In the genomic region with DNA sequence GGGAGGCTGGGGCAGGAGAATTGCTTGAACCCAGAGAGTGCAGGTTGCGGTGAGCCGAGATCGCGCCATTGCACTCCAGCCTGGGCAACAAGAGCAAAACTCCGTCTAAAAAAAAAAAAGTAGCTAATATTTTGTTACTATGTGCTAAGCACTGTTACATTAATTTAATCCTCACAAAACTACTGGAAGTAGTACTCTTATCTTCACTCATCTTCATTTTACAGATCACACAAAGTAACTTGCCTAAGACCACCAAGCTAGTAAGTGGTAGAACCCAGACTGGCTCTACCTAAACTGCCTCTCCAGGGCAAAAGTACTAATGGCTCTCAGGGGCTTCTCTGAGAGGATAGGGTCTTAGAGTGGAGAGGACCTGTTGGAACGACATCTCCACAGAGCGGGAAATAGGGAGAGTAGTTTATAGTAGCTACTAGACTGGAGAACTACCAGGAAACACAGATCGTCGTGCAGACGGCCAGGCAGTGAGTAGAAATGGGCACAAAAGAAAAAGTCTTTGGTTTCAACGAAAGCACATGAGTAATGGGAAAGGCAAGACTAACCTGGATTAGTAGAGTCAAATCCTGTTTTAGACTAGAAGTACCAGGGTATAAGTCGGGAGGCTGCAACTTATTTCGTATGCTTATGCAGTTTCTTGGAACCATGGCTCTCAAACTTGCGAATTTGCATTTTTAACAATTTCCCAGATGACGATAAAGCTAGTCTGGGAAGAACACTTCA, we compare ENCODE assay signal across 8 cellular contexts. TPM values are rescaled to one million over a fixed set of nuclear protein-coding genes. Genes with fewer than 3 reads are reported as not detected.
DNase-seq lines count a peak whose midpoint lies in the region; ATAC-seq, FAIRE-seq and TF ChIP-seq lines count a peak whose summit lies in the region.

No MANE protein-coding gene starts in this region.

- 100% methylated on average over 4 of the region's 15 CpGs; no CpG with 5 or more reads in 1 of the 2 experiments for WGBS in IMR-90 (ENCODE audit: extremely low coverage in 2 of 2, insufficient read length in 1 of 2), 2 experiments

- H4K20me1 ChIP-seq in IMR-90 (ENCODE audit: insufficient read depth, low read length) = peaks cover 6% of the 10 kb centered on the region; the same call in 1 of the 2 replicates

- no peak overlapping the region for H3K56ac ChIP-seq in IMR-90 (ENCODE audit: extremely low read depth, insufficient read depth, low read length)

- BruUV-seq in IMR-90 (replicated peaks; lab: Mats Ljungman, UMichigan) = no TSS peak

- POLR2A ChIA-PET in BJ (lab: Charles Lee) (no interaction called here), IMR-90 (lab: Charles Lee; ENCODE audit: unreplicated experiment) (no interaction called here)
- POLR2A ChIA-PET in naive thymus-derived CD8-positive, alpha-beta T cell (lab: Charles Lee) = interaction anchor here (1.6 to 1.8 kb wide), 2 partner anchors 138 to 270 kb away, joined by 7 to 12 read pairs; partner anchors contain the start of gene PRPF38B

- 0 out of 2 replicates have a peak, but pooled peaks cover 2% of the 10 kb centered on the region for H3K4me1 ChIP-seq in IMR-90 (ENCODE audit: control insufficient read depth, insufficient read depth, low read length)

- CTCF ChIA-PET in BJ (lab: Yijun Ruan, JAX) = no interaction called here
- CTCF ChIA-PET in IMR-90 (lab: Yijun Ruan, JAX) = no interaction called here

- H3K4me3 ChIP-seq in BJ (ENCODE audit: low read depth, low read length) (peak overlapping the region; percentile 77), IMR-90 (ENCODE audit: insufficient read depth, low read depth, low read length) (peak overlapping the region; percentile 100; the same call in 1 of the 2 replicates)

- H3K14ac ChIP-seq in IMR-90 (replicated peaks; ENCODE audit: low read depth, low read length) = 0 out of 2 replicates have a peak overlapping the region, but pooled peaks have one; percentile 4

- no peak overlapping the region for H3K27ac ChIP-seq in IMR-90 (ENCODE audit: insufficient read depth, low read length)

- H3K36me3 ChIP-seq in BJ (ENCODE audit: control insufficient read depth, insufficient read depth, low read length) (no peaks in the 10 kb centered on the region; the same call in 1 of the 2 replicates), IMR-90 (ENCODE audit: control insufficient read depth, insufficient read depth, low read length) (no peaks in the 10 kb centered on the region; the same call in 1 of the 2 replicates)

- no peak for TF ChIP-seq POLR2A in IMR-90 (IDR thresholded peaks at IDR 0.05; ENCODE audit: low read depth, low read length)

- H3K27me3 Mint-ChIP-seq in central memory CD8-positive, alpha-beta T cell = no peaks in the 10 kb centered on the region
- peaks cover 0 to 14% (median 3%) of the 10 kb centered on the region in 5 donors for H3K27me3 Mint-ChIP-seq in naive thymus-derived CD8-positive, alpha-beta T cell

- ATAC-seq in IMR-90 (ENCODE audit: low read depth) = no peak
- ATAC-seq in central memory CD8-positive, alpha-beta T cell (replicated peaks; ENCODE audit: extremely low read depth, poor library complexity, severe bottlenecking) = no peak
- ATAC-seq in naive thymus-derived CD8-positive, alpha-beta T cell = no peak

- H2AFZ ChIP-seq in IMR-90 (replicated peaks; ENCODE audit: low read length, poor library complexity) = no peak overlapping the region

- no peaks in the 10 kb centered on the region for H3K9me3 Mint-ChIP-seq in central memory CD8-positive, alpha-beta T cell
- H3K9me3 Mint-ChIP-seq in naive thymus-derived CD8-positive, alpha-beta T cell = no peaks in the 10 kb centered on the region

- no peak for TF ChIP-seq RAD21 in IMR-90 (IDR thresholded peaks at IDR 0.05; ENCODE audit: low read length)

- H3K4me1 Mint-ChIP-seq in central memory CD8-positive, alpha-beta T cell = peaks cover 39% of the 10 kb centered on the region
- peaks cover 17 to 50% (median 39%) of the 10 kb centered on the region in 4 donors for H3K4me1 Mint-ChIP-seq in naive thymus-derived CD8-positive, alpha-beta T cell

- H3K27me3 ChIP-seq in BJ (ENCODE audit: control insufficient read depth, insufficient read depth, low read length) (no peaks in the 10 kb centered on the region), IMR-90 (ENCODE audit: control insufficient read depth, insufficient read depth, low read length) (no peaks in the 10 kb centered on the region)

- DNase-seq in BJ (ENCODE audit: low read depth) = no peak
- no peak for DNase-seq in IMR-90
- DNase-seq in central memory CD8-positive, alpha-beta T cell (ENCODE audit: low spot score in 2 of 2) = no peak
- DNase-seq in naive thymus-derived CD8-positive, alpha-beta T cell = no peak
- DNase-seq in amygdala (lab: John Stamatoyannopoulos, UW) = no peak
- DNase-seq in mucosa of gallbladder (ENCODE audit: low spot score) = no peak
- no peak for DNase-seq in middle frontal gyrus (ENCODE audit: extremely low spot score, low spot score)
- DNase-seq in RCC 7860 (ENCODE audit: low spot score) = no peak

- H3K4me2 ChIP-seq in IMR-90 (ENCODE audit: low read depth, low read length) = peak overlapping the region; percentile 94

- peaks cover 23 to 47% of the 10 kb centered on the region in 2 experiments for H3K79me1 ChIP-seq in IMR-90 (ENCODE audit: low read depth in 1 of 2, low read length in 2 of 2)

- H4K8ac ChIP-seq in IMR-90 (ENCODE audit: low read depth in 2 of 2, low read length in 2 of 2) = peak overlapping the region in 1 of 2 experiments; percentile 75; a peak in 1 of 4 replicates

- no peak overlapping the region for H2AK5ac ChIP-seq in IMR-90 (ENCODE audit: low read depth, low read length)

- H2AK9ac ChIP-seq in IMR-90 (replicated peaks; ENCODE audit: low read depth, low read length, poor library complexity) = no peak overlapping the region

- no peak overlapping the region for H4K91ac ChIP-seq in IMR-90 (ENCODE audit: insufficient read depth, low read depth, low read length)

- dilution Hi-C loops in IMR-90 (cut with HindIII; ENCODE audit: low sequenced_read_pairs, unreplicated experiment) = no loop called here

- no peak overlapping the region for H4K5ac ChIP-seq in IMR-90 (ENCODE audit: low read depth, low read length)

- TF ChIP-seq CTCF in BJ (IDR thresholded peaks at IDR 0.05; ENCODE audit: insufficient read depth, low read depth, low read length) (no peak), IMR-90 (conservative IDR thresholded peaks at IDR 0.05; ENCODE audit: low read depth, low read length) (no peak)

- peaks cover 14% of the 10 kb centered on the region for H3K36me3 Mint-ChIP-seq in central memory CD8-positive, alpha-beta T cell (ENCODE audit: insufficient read depth)
- peaks cover 0 to 29% (median 15%) of the 10 kb centered on the region in 3 donors for H3K36me3 Mint-ChIP-seq in naive thymus-derived CD8-positive, alpha-beta T cell

- H2BK5ac ChIP-seq in IMR-90 (ENCODE audit: low read depth, low read length, poor library complexity, severe bottlenecking) = no peak overlapping the region

- H3K23ac ChIP-seq in IMR-90 (ENCODE audit: low read depth, low read length) = peak overlapping the region; percentile 46; the same call in 1 of the 2 replicates

- H3K9ac ChIP-seq in IMR-90 (ENCODE audit: low read depth, low read length) = peak overlapping the region; percentile 93; the same call in 1 of the 2 replicates

- H2BK120ac ChIP-seq in IMR-90 (ENCODE audit: low read depth, low read length) = no peak overlapping the region

- intact Hi-C loops in IMR-90 (cut with micrococcal nuclease) = loop anchor here (5.0 kb wide), 1 partner anchor 150 kb away; the partner anchor contains the start of gene ELAPOR1

- peak overlapping the region; percentile 92 for H3K27ac Mint-ChIP-seq in central memory CD8-positive, alpha-beta T cell (ENCODE audit: low read depth)
- H3K27ac Mint-ChIP-seq in naive thymus-derived CD8-positive, alpha-beta T cell = peak overlapping the region in 9 of 10 donors; percentile 84 to 96 (median 95)

- H3K4ac ChIP-seq in IMR-90 (ENCODE audit: low read depth, low read length) = 0 out of 2 replicates have a peak overlapping the region, but pooled peaks have one; percentile 28

- no peak overlapping the region for H3K18ac ChIP-seq in IMR-90 (ENCODE audit: low read depth, low read length)

- H2BK20ac ChIP-seq in IMR-90 (ENCODE audit: low read depth, low read length) = no peak overlapping the region

- no peaks in the 10 kb centered on the region for H3K9me3 ChIP-seq in IMR-90 (ENCODE audit: control insufficient read depth, insufficient read depth, low read length)

- peak overlapping the region; percentile 86 for H3K4me3 Mint-ChIP-seq in central memory CD8-positive, alpha-beta T cell
- H3K4me3 Mint-ChIP-seq in naive thymus-derived CD8-positive, alpha-beta T cell = peak overlapping the region; percentile 82 to 95 (median 88)

- FAIRE-seq in RCC 7860 (lab: Jason Lieb, UNC) = no peak

- in situ Hi-C loops in IMR-90 (cut with MboI; ENCODE audit: low sequenced_read_pairs) = no loop called here

- H2BK15ac ChIP-seq in IMR-90 (ENCODE audit: low read depth, low read length) = no peak overlapping the region

- H3K9me1 ChIP-seq in IMR-90 (ENCODE audit: insufficient read depth, low read length) = peaks cover 7% of the 10 kb centered on the region

TF ChIP-seq in IMR-90, 13 proteins besides CTCF, POLR2A, EP300 and RAD21 (continues in another document):
- TF ChIP-seq MAZ (IDR thresholded peaks at IDR 0.05; ENCODE audit: borderline replicate concordance, low read depth, low read length) = no peak
- TF ChIP-seq BHLHE40 (IDR thresholded peaks at IDR 0.05; ENCODE audit: low read depth, low read length) = no peak
- no peak for TF ChIP-seq CEBPB (IDR thresholded peaks at IDR 0.05; ENCODE audit: low read depth, low read length)
- no peak for TF ChIP-seq MXI1 (IDR thresholded peaks at IDR 0.05; ENCODE audit: borderline replicate concordance, low read depth, low read length)
- TF ChIP-seq SMC3 (IDR thresholded peaks at IDR 0.05; ENCODE audit: low read depth, low read length) = no peak
- TF ChIP-seq FOS (IDR thresholded peaks at IDR 0.05; ENCODE audit: low read depth, low read length) = no peak
- TF ChIP-seq RCOR1 (IDR thresholded peaks at IDR 0.05; ENCODE audit: insufficient replicate concordance, low read length) = no peak
- TF ChIP-seq USF2 (IDR thresholded peaks at IDR 0.05; ENCODE audit: low read depth, low read length) = no peak

RNA-seq across cellular contexts. Expression of gene CLCC1, which starts 1.4 kb away (rescaled TPM):
- polyA plus RNA-seq in BJ (2011; rRNA removed) (28.7 and 38.8 TPM in 2 replicates), IMR-90 (2012; rRNA removed) (18.0 and 19.3 TPM in 2 replicates)
- polyA minus RNA-seq in BJ (2011; rRNA and poly(A)+ RNA removed) = 11.9 and 15.0 TPM in 2 replicates
- total RNA-seq in IMR-90 (2012; rRNA removed) (29.6 and 41.4 TPM in 2 replicates), mucosa of gallbladder (40.6 TPM)
- 8.1 and 10.4 TPM in 2 replicates for polyA plus RNA-seq in IMR-90 (2012; cell fraction: cytosol; rRNA removed)
- 8.1 and 21.6 TPM in 2 replicates for polyA plus RNA-seq in IMR-90 (2012; cell fraction: nucleus; rRNA removed; ENCODE audit: low replicate concordance)
- 10 to 100 TPM; 25.0 to 25.4 TPM for total RNA-seq in naive thymus-derived CD8-positive, alpha-beta T cell
- polyA plus RNA-seq in naive thymus-derived CD8-positive, alpha-beta T cell = 10 to 100 TPM; 10.6 to 12.7 (median 10.8) TPM
